ENCODE assay signal across 1 cellular context in the genomic region with DNA sequence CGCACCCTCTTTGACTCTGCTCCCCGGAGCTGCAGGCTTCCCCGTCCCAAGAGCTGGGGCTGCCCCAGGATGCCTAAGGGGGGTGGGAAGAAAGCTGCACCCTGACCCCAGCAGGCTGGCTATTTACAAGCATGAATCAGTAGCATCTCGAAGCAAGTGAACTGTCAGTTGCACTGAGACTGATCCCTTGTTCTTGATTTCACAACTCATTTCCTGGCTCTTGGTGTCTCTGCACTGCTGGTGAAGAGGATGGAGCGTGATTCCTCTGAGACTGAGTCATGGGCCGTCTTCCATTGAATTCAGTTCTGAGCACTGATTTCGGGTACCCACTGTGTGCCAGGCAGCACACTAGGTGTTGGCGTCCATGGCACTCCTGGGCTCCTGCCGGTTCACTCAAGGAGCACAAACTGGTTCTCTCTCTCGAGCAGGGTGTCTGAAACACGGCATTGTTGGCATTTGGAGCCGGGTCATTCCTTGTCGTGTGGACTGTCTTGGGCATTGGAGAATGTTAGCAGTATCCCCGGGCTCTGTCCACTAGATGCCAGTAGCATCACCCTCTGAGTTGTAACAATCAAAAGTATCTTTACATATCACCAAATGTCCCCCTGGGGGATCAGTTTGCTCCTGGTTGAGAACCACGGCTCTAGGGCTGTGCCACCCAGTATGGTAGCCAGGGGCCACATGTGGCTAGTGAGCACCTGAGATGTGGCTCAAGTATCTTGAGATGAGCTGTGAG.
TF ChIP-seq lines count a peak whose summit lies in the region.

No MANE protein-coding gene starts in this region.

TF ChIP-seq in H1, 55 proteins besides CTCF, POLR2A, EP300 and RAD21:
- no peak for TF ChIP-seq SIRT6 (IDR thresholded peaks at IDR 0.05; ENCODE audit: low read length)
- no peak for TF ChIP-seq NANOG (IDR thresholded peaks at IDR 0.05; ENCODE audit: insufficient read depth, low read depth, low read length, poor library complexity, severe bottlenecking)
- TF ChIP-seq CHD7 (IDR thresholded peaks at IDR 0.05; ENCODE audit: insufficient replicate concordance, low read length): no peak
- TF ChIP-seq KDM1A (IDR thresholded peaks at IDR 0.05; ENCODE audit: borderline replicate concordance, low read length): no peak
- TF ChIP-seq SRF (IDR thresholded peaks at IDR 0.05; ENCODE audit: low read depth, low read length): no peak
- TF ChIP-seq, protein P1, sequence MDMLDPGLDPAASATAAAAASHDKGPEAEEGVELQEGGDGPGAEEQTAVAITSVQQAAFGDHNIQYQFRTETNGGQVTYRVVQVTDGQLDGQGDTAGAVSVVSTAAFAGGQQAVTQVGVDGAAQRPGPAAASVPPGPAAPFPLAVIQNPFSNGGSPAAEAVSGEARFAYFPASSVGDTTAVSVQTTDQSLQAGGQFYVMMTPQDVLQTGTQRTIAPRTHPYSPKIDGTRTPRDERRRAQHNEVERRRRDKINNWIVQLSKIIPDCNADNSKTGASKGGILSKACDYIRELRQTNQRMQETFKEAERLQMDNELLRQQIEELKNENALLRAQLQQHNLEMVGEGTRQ (IDR thresholded peaks at IDR 0.05; ENCODE audit: low read length): no peak
- TF ChIP-seq POU5F1 (IDR thresholded peaks at IDR 0.05; ENCODE audit: low read depth, low read length): no peak
- TF ChIP-seq CBX8 (IDR thresholded peaks at IDR 0.05; ENCODE audit: borderline replicate concordance, low read depth, low read length): no peak
- TF ChIP-seq POLR2AphosphoS5 (IDR thresholded peaks at IDR 0.05; ENCODE audit: low read depth, low read length): no peak
- no peak for TF ChIP-seq BCL11A (IDR thresholded peaks at IDR 0.05; ENCODE audit: low read depth in 2 of 2, low read length in 2 of 2)
- no peak for TF ChIP-seq FOSL1 (IDR thresholded peaks at IDR 0.05; ENCODE audit: insufficient read depth, low read depth, low read length)
